ENCODE assay signal across 8 cellular contexts in genomic region chr16:8796469-8797363, GRCh38. TPM values are rescaled to one million over a fixed set of nuclear protein-coding genes. Genes with fewer than 3 reads are reported as not detected.
A peak's percentile ranks its signal among the peaks of the same experiment; 100 is the strongest.
DNase-seq lines count a peak whose midpoint lies in the region; ATAC-seq and TF ChIP-seq lines count a peak whose summit lies in the region.

No MANE protein-coding gene starts in this region.

- no peak overlapping the region for H2BK15ac ChIP-seq in H9 (ENCODE audit: low read depth, low read length)

- no peaks in the 10 kb centered on the region for H3K27me3 Mint-ChIP-seq in H9 (ENCODE audit: low read depth)
- H3K27me3 Mint-ChIP-seq in WTC11 (ENCODE audit: low read depth): no peaks in the 10 kb centered on the region
- H3K27me3 Mint-ChIP-seq in stimulated activated naive B cell treated with anti-CD40 and anti-IgM and Interleukin-4, amounts not matched to agents 10 μg/mL and 1 μg/mL and 100 μg/mL, for 72 hours: no peaks in the 10 kb centered on the region

- no peak overlapping the region for H4K5ac ChIP-seq in H9 (ENCODE audit: insufficient read length, low read depth, low read length)

- H4K20me1 ChIP-seq in H9 (ENCODE audit: control insufficient read depth, insufficient read depth, insufficient read length) (no peaks in the 10 kb centered on the region), hepatocyte (ENCODE audit: insufficient read depth, poor library complexity, severe bottlenecking) (peaks cover 13% of the 10 kb centered on the region)

- H3K9me2 ChIP-seq in hepatocyte (replicated peaks; ENCODE audit: insufficient read depth): no peaks in the 10 kb centered on the region

- no peaks in the 10 kb centered on the region for H3K79me1 ChIP-seq in H9 (ENCODE audit: insufficient read depth, low read depth, low read length, poor library complexity, severe bottlenecking)

- peaks cover 0 to 25% (median 23%) of the 10 kb centered on the region in 3 experiments; a peak in 5 of 7 replicates for H3K36me3 Mint-ChIP-seq in H9 (ENCODE audit: insufficient read depth in 1 of 3, low read depth in 3 of 3)
- H3K36me3 Mint-ChIP-seq in WTC11: peaks cover 5% of the 10 kb centered on the region
- H3K36me3 Mint-ChIP-seq in stimulated activated naive B cell treated with anti-CD40 and anti-IgM and Interleukin-4, amounts not matched to agents 10 μg/mL and 1 μg/mL and 100 μg/mL, for 72 hours: peaks cover 19 to 20% of the 10 kb centered on the region in 2 donors

- peak overlapping the region; percentile 82 for H3K9ac ChIP-seq in H9 (ENCODE audit: extremely low read depth, insufficient read length, low read length)

- no peak overlapping the region for H4K91ac ChIP-seq in H9 (ENCODE audit: insufficient read length, low read depth, low read length)

- H3K4me1 Mint-ChIP-seq in H9 (peaks cover 18 to 19% of the 10 kb centered on the region in 2 experiments), WTC11 (peaks cover 24% of the 10 kb centered on the region)
- H3K4me1 Mint-ChIP-seq in stimulated activated naive B cell treated with anti-CD40 and anti-IgM and Interleukin-4, amounts not matched to agents 10 μg/mL and 1 μg/mL and 100 μg/mL, for 72 hours: peaks cover 23 to 52% of the 10 kb centered on the region in 2 donors

- TF ChIP-seq CTCF in H9 (conservative IDR thresholded peaks at IDR 0.05) (0 out of 3 replicates have a peak, but pooled peaks have one; percentile 9), WTC11 (IDR thresholded peaks at IDR 0.05) (no peak), hepatocyte (IDR thresholded peaks at IDR 0.05; ENCODE audit: poor library complexity) (no peak)

- H3K56ac ChIP-seq in H9 (ENCODE audit: insufficient read length, low read depth, low read length): no peak overlapping the region

- no peak overlapping the region for H3T11ph ChIP-seq in H9 (ENCODE audit: low read length)

- peak overlapping the region; percentile 93 to 95 for H3K4me3 Mint-ChIP-seq in H9
- H3K4me3 Mint-ChIP-seq in WTC11: peak overlapping the region; percentile 91
- H3K4me3 Mint-ChIP-seq in stimulated activated naive B cell treated with anti-CD40 and anti-IgM and Interleukin-4, amounts not matched to agents 10 μg/mL and 1 μg/mL and 100 μg/mL, for 72 hours: peak overlapping the region; percentile 94 to 95

- no peak overlapping the region for H3K4ac ChIP-seq in H9 (ENCODE audit: low read depth, low read length)

- H2BK20ac ChIP-seq in H9 (ENCODE audit: low read depth, low read length, poor library complexity, severe bottlenecking): no peak overlapping the region

- CTCF ChIA-PET in WTC11 (lab: Charles Lee): interaction anchor here (0.7 to 1.7 kb wide), 11 partner anchors 8 to 338 kb away, joined by 3 to 8 read pairs (median 3); partner anchors contain the start of gene ABAT

- H3K14ac ChIP-seq in H9 (ENCODE audit: insufficient read depth, low read length): peak overlapping the region; percentile 20; the same call in 1 of the 2 replicates

- no peak overlapping the region for H2AK5ac ChIP-seq in H9 (ENCODE audit: insufficient read length, low read length)

- peak overlapping the region; percentile 6 for H3K18ac ChIP-seq in H9 (ENCODE audit: insufficient read length, low read depth, low read length)

- POLR2A ChIA-PET in WTC11 (lab: Charles Lee): no interaction called here

- 0 out of 2 replicates have a peak, but pooled peaks cover 2% of the 10 kb centered on the region for H3K4me1 ChIP-seq in H9 (ENCODE audit: insufficient read depth, low read length)
- H3K4me1 ChIP-seq in hepatocyte (ENCODE audit: insufficient read depth): peaks cover 27% of the 10 kb centered on the region

- WGBS in H9 (ENCODE audit: extremely low coverage, insufficient read length, low lambda C conversion rate): no CpG with 5 or more reads among the region's 14 CpGs
- WGBS in hepatocyte (ENCODE audit: low lambda C conversion rate, missing lambda C conversion rate): 49% methylated on average over 14 of the region's 14 CpGs

- no peak overlapping the region for H4K8ac ChIP-seq in H9 (replicated peaks; ENCODE audit: insufficient read length, low read depth, low read length)

- H3K4me3 ChIP-seq in hepatocyte: peak overlapping the region; percentile 62

- H2BK12ac ChIP-seq in H9 (ENCODE audit: insufficient read length, low read depth, low read length): no peak overlapping the region

- H3K9me3 Mint-ChIP-seq in H9: no peaks in the 10 kb centered on the region
- H3K9me3 Mint-ChIP-seq in WTC11: no peaks in the 10 kb centered on the region
- no peaks in the 10 kb centered on the region for H3K9me3 Mint-ChIP-seq in stimulated activated naive B cell treated with anti-CD40 and anti-IgM and Interleukin-4, amounts not matched to agents 10 μg/mL and 1 μg/mL and 100 μg/mL, for 72 hours

- no peak overlapping the region for H3K23ac ChIP-seq in H9 (ENCODE audit: insufficient read length, low read depth, low read length)

- no peaks in the 10 kb centered on the region for H3K36me3 ChIP-seq in hepatocyte (replicated peaks; ENCODE audit: insufficient read depth, low read depth)

- ATAC-seq in WTC11 (no peak; the same call in 1 of the 2 replicates), HG03342 (IDR thresholded peaks at IDR 0.05; ENCODE audit: unreplicated experiment) (no peak)
- ATAC-seq in stimulated activated naive B cell treated with anti-CD40 and anti-IgM and Interleukin-4, amounts not matched to agents 10 μg/mL and 1 μg/mL and 100 μg/mL, for 72 hours (replicated peaks): peak in 1 of 2 donors; percentile 6

- H3K79me2 ChIP-seq in H9 (ENCODE audit: insufficient read depth, low read length): peaks cover 18% of the 10 kb centered on the region
- H3K79me2 ChIP-seq in hepatocyte: peaks cover 59% of the 10 kb centered on the region

- H3K9me3 ChIP-seq in H9 (ENCODE audit: control insufficient read depth, low read depth, low read length) (no peaks in the 10 kb centered on the region), hepatocyte (ENCODE audit: low read depth) (no peaks in the 10 kb centered on the region)

- H2AFZ ChIP-seq in H9 (ENCODE audit: low read length) (no peak overlapping the region), hepatocyte (peak overlapping the region; percentile 72)

- H3K27me3 ChIP-seq in H9 (ENCODE audit: insufficient read depth, low read length): no peaks in the 10 kb centered on the region
- H3K27me3 ChIP-seq in hepatocyte: no peaks in the 10 kb centered on the region

- H3K27ac Mint-ChIP-seq in H9 (peak overlapping the region; percentile 18 to 98 (median 96); a peak in 5 of 7 replicates), WTC11 (peak overlapping the region; percentile 87)
- H3K27ac Mint-ChIP-seq in stimulated activated naive B cell treated with anti-CD40 and anti-IgM and Interleukin-4, amounts not matched to agents 10 μg/mL and 1 μg/mL and 100 μg/mL, for 72 hours: peak overlapping the region; percentile 98

- H3K27ac ChIP-seq in H9 (ENCODE audit: insufficient read length, low read depth, low read length) (no peak overlapping the region), hepatocyte (peak overlapping the region; percentile 65)

- H3K4me2 ChIP-seq in H9 (ENCODE audit: insufficient read depth, insufficient read length, low read length) (peak overlapping the region; percentile 95), hepatocyte (peak overlapping the region; percentile 93)

- H2BK5ac ChIP-seq in H9 (ENCODE audit: insufficient read length, low read length): no peak overlapping the region

- no peak for DNase-seq in H9
- DNase-seq in WTC11 (ENCODE audit: low spot score): no peak
- no peak for DNase-seq in hepatocyte (ENCODE audit: low spot score)
- DNase-seq in stimulated activated naive B cell treated with anti-CD40 and anti-IgM and Interleukin-4, amounts not matched to agents 10 μg/mL and 1 μg/mL and 100 μg/mL, for 72 hours: no peak
- DNase-seq in germinal center (ENCODE audit: low spot score): no peak
- no peak for DNase-seq in mucosa of gallbladder (ENCODE audit: low spot score)
- DNase-seq in cerebellum (ENCODE audit: low spot score): no peak

- peaks cover 4% of the 10 kb centered on the region for H3K23me2 ChIP-seq in H9 (ENCODE audit: insufficient read length, low read depth, low read length, poor library complexity, severe bottlenecking)

- no peak overlapping the region for H2BK120ac ChIP-seq in H9 (ENCODE audit: low read depth, low read length, poor library complexity, severe bottlenecking)

TF ChIP-seq in WTC11, 78 proteins besides CTCF, POLR2A, EP300 and RAD21 (continues in another document):
- TF ChIP-seq, protein P1, sequence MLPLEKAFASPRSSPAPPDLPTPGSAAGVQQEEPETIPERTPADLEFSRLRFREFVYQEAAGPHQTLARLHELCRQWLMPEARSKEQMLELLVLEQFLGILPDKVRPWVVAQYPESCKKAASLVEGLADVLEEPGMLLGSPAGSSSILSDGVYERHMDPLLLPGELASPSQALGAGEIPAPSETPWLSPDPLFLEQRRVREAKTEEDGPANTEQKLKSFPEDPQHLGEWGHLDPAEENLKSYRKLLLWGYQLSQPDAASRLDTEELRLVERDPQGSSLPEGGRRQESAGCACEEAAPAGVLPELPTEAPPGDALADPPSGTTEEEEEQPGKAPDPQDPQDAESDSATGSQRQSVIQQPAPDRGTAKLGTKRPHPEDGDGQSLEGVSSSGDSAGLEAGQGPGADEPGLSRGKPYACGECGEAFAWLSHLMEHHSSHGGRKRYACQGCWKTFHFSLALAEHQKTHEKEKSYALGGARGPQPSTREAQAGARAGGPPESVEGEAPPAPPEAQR (CRISPR knock-in tag; IDR thresholded peaks at IDR 0.05): no peak
- TF ChIP-seq SP1 (CRISPR knock-in tag; conservative IDR thresholded peaks at IDR 0.05) (no peak), NR3C1 (CRISPR knock-in tag; conservative IDR thresholded peaks at IDR 0.05; ENCODE audit: low read depth) (no peak)

RNA-seq across cellular contexts. Expression of gene TMEM186, which starts 0.7 kb away (rescaled TPM):
- total RNA-seq in H9 (2021) (8.6 and 9.6 TPM in 2 replicates), WTC11 (2021) (13.9 to 17.8 TPM (median 14.6 TPM) in 3 replicates), hepatocyte (8.4 and 10.9 TPM in 2 replicates), mucosa of gallbladder (11.1 TPM), cerebellum (5.5 TPM)
- polyA plus RNA-seq in hepatocyte: 18.7 and 20.4 TPM in 2 replicates

RNA-seq across cellular contexts. Expression of gene PMM2, which starts 0.9 kb away (rescaled TPM):
- total RNA-seq in H9 (2021) (79.3 and 82.7 TPM in 2 replicates), WTC11 (2021) (43.5 to 53.8 TPM (median 46.1 TPM) in 3 replicates), hepatocyte (28.9 and 31.3 TPM in 2 replicates), mucosa of gallbladder (33.2 TPM), cerebellum (14.3 TPM)
- 28.4 and 34.1 TPM in 2 replicates for polyA plus RNA-seq in hepatocyte
